In genomic region chr1:10682449-10683365, GRCh38 we compare ENCODE assay signal across 12 cellular contexts.
DNase-seq lines count a peak whose midpoint lies in the region; ATAC-seq, FAIRE-seq and TF ChIP-seq lines count a peak whose summit lies in the region.
"Had no signal": no experiment of that assay in that cellular context is flagged by ENCODE, and none has a peak within 500 bp of the region (broad histone marks: within the 10 kb centered on the region; RNA-seq: fewer than 3 reads in every experiment).

No MANE protein-coding gene starts in this region.

- no peaks in the 10 kb centered on the region for H3K79me1 ChIP-seq in H1 (ENCODE audit: low read depth, low read length)

- TF ChIP-seq EP300 in H1 (IDR thresholded peaks at IDR 0.05; ENCODE audit: borderline replicate concordance in 1 of 2, low read depth in 2 of 2, low read length in 2 of 2): no peak

- WGBS in H1 (ENCODE audit: extremely low coverage in 1 of 2, insufficient coverage in 1 of 2, insufficient read length in 1 of 2, insufficient replicate concordance in 2 of 2, low coverage in 1 of 2, low lambda C conversion rate in 2 of 2, missing lambda C conversion rate in 1 of 2), 2 experiments: 83% methylated on average over 17 of the region's 17 CpGs; no CpG with 5 or more reads in 1 of the 2 experiments
- 80% methylated on average over 17 of the region's 17 CpGs for WGBS in aorta, 2 donors

- H3K36me3 Mint-ChIP-seq in CD4-positive, alpha-beta memory T cell: peaks cover 0 to 2% of the 10 kb centered on the region in 2 donors
- no peaks in the 10 kb centered on the region for H3K36me3 Mint-ChIP-seq in neural progenitor cell
- H3K36me3 Mint-ChIP-seq: T-cell had no signal

- no peak overlapping the region for H2BK120ac ChIP-seq in H1 (replicated peaks; ENCODE audit: low read depth, low read length)

- H3K27me3 ChIP-seq in CD4-positive, alpha-beta memory T cell (ENCODE audit: insufficient read depth, low read length): no peaks in the 10 kb centered on the region
- H3K27me3 ChIP-seq in Loucy (ENCODE audit: insufficient read depth, low read length, poor library complexity, severe bottlenecking): no peaks in the 10 kb centered on the region
- no peaks in the 10 kb centered on the region for H3K27me3 ChIP-seq in H1 (replicated peaks in 1 of 4; ENCODE audit: control insufficient read depth in 3 of 4, extremely low read depth in 1 of 4, insufficient read depth in 3 of 4, low read length in 3 of 4)
- no peaks in the 10 kb centered on the region for H3K27me3 ChIP-seq in neural progenitor cell
- no peaks in the 10 kb centered on the region for H3K27me3 ChIP-seq in aorta (ENCODE audit: control insufficient read depth in 1 of 2, insufficient read depth in 2 of 2, low read length in 1 of 2)
- H3K27me3 ChIP-seq in A673 (replicated peaks; ENCODE audit: insufficient read depth, low read depth, low read length, poor library complexity): no peaks in the 10 kb centered on the region

- H3K9me3 ChIP-seq in CD4-positive, alpha-beta memory T cell (ENCODE audit: control insufficient read depth in 1 of 2, low read length in 2 of 2): no peaks in the 10 kb centered on the region
- H3K9me3 ChIP-seq in Loucy (ENCODE audit: insufficient read depth, low read depth, low read length) (no peaks in the 10 kb centered on the region), H1 (ENCODE audit: insufficient read depth in 2 of 2, low read depth in 1 of 2, low read length in 1 of 2) (no peaks in the 10 kb centered on the region), neural progenitor cell (ENCODE audit: low read depth) (no peaks in the 10 kb centered on the region), aorta (ENCODE audit: control insufficient read depth, low read length) (no peaks in the 10 kb centered on the region), A673 (ENCODE audit: low read depth, low read length, poor library complexity, severe bottlenecking) (no peaks in the 10 kb centered on the region)

- H2BK15ac ChIP-seq in H1 (ENCODE audit: low read length): no peak overlapping the region

- H3K4me2 ChIP-seq in Loucy (ENCODE audit: low read depth, low read length, poor library complexity, severe bottlenecking) (no peak overlapping the region), H1 (ENCODE audit: insufficient read depth in 1 of 2, low read depth in 2 of 2, low read length in 2 of 2) (peak overlapping the region; percentile 1 to 23; a peak in 2 of 4 replicates), neural progenitor cell (peak overlapping the region; percentile 66)

- no peak overlapping the region for H4K8ac ChIP-seq in H1 (ENCODE audit: extremely low read depth, insufficient read depth, low read length)

- intact Hi-C loops in CD4-positive, alpha-beta memory T cell (cut with micrococcal nuclease): no loop called here
- intact Hi-C loops in aorta (cut with DNase I): no loop called here
- intact Hi-C loops in A673 (cut with micrococcal nuclease; ENCODE audit: unreplicated experiment): no loop called here

- no peaks in the 10 kb centered on the region for H3K9me2 ChIP-seq in Loucy (replicated peaks; ENCODE audit: low read depth, low read length)

- no peak overlapping the region for H4K5ac ChIP-seq in H1 (ENCODE audit: insufficient read length, low read depth, low read length)

- BruUV-seq in A673 (replicated peaks; lab: Mats Ljungman, UMichigan): no TSS peak

- no peak overlapping the region for H3K4ac ChIP-seq in H1 (replicated peaks; ENCODE audit: insufficient read length, low read depth, low read length)

- no peak for TF ChIP-seq RAD21 in H1 (IDR thresholded peaks at IDR 0.05 in 1 of 2, conservative IDR thresholded peaks at IDR 0.05 in 1 of 2; ENCODE audit: low read depth in 2 of 2, low read length in 2 of 2)

- no peak overlapping the region for H3K23ac ChIP-seq in H1 (ENCODE audit: insufficient read length)

- no peaks in the 10 kb centered on the region for H4K20me1 ChIP-seq in Loucy (ENCODE audit: insufficient read depth, low read length, poor library complexity, severe bottlenecking)
- H4K20me1 ChIP-seq in H1 (replicated peaks in 1 of 2; ENCODE audit: control insufficient read depth in 1 of 2, insufficient read depth in 2 of 2, low read length in 2 of 2): peaks cover 0 to 2% of the 10 kb centered on the region in 2 experiments
- H4K20me1 ChIP-seq in neural progenitor cell (ENCODE audit: low read depth): peaks cover 43% of the 10 kb centered on the region

- no peak for TF ChIP-seq POLR2A in H1 (IDR thresholded peaks at IDR 0.05; ENCODE audit: control extremely low read depth in 1 of 2, low read depth in 2 of 2, low read length in 2 of 2)

- H3K4me1 ChIP-seq in CD4-positive, alpha-beta memory T cell (ENCODE audit: insufficient read depth, low read length): no peaks in the 10 kb centered on the region
- H3K4me1 ChIP-seq in Loucy (ENCODE audit: insufficient read depth, low read length, poor library complexity, severe bottlenecking) (peaks cover 29% of the 10 kb centered on the region), H1 (replicated peaks in 1 of 4; ENCODE audit: control insufficient read depth in 3 of 4, insufficient read depth in 4 of 4, low read length in 3 of 4) (peaks cover 11 to 48% (median 38%) of the 10 kb centered on the region in 4 experiments), neural progenitor cell (peaks cover 79% of the 10 kb centered on the region), aorta (ENCODE audit: control insufficient read depth in 1 of 2, insufficient read depth in 2 of 2, low read length in 2 of 2) (no peaks in the 10 kb centered on the region), A673 (ENCODE audit: insufficient read depth, low read length, poor library complexity, severe bottlenecking) (peaks cover 29% of the 10 kb centered on the region)

- peaks cover 58% of the 10 kb centered on the region; the same call in 1 of the 2 replicates for H3K79me2 ChIP-seq in Loucy (ENCODE audit: insufficient read depth, low read length)
- H3K79me2 ChIP-seq in H1 (ENCODE audit: control insufficient read depth in 1 of 2, insufficient read depth in 2 of 2, low read length in 2 of 2): no peaks in the 10 kb centered on the region
- no peaks in the 10 kb centered on the region for H3K79me2 ChIP-seq in neural progenitor cell (ENCODE audit: low read depth)

- H3K9ac ChIP-seq in Loucy (ENCODE audit: low read depth, low read length, poor library complexity, severe bottlenecking): peak overlapping the region; percentile 2
- H3K9ac ChIP-seq in H1 (replicated peaks in 1 of 4; ENCODE audit: extremely low read depth in 1 of 4, low read depth in 3 of 4, low read length in 3 of 4): no peak overlapping the region
- no peak overlapping the region for H3K9ac ChIP-seq in neural progenitor cell

- H3F3A ChIP-seq in Loucy (ENCODE audit: low read depth) (no peaks in the 10 kb centered on the region), neural progenitor cell (ENCODE audit: low read depth) (peaks cover 36% of the 10 kb centered on the region)

- H3K27ac Mint-ChIP-seq in CD4-positive, alpha-beta memory T cell: peak overlapping the region in 5 of 7 donors; percentile 32 to 72 (median 42)
- H3K27ac Mint-ChIP-seq in neural progenitor cell: peak overlapping the region; percentile 86
- H3K27ac Mint-ChIP-seq: activated CD4-positive, alpha-beta T cell treated with anti-CD3 and anti-CD28 coated beads, Interleukin-2, amount 10 ng/mL, durations not matched to agents 7 days and 5 days; CD4-positive, alpha-beta T cell; T-cell had no signal

- ATAC-seq in aorta (ENCODE audit: low FRiP score): no peak
- ATAC-seq in GM19351 (IDR thresholded peaks at IDR 0.05; ENCODE audit: unreplicated experiment): no peak
- ATAC-seq: T-cell had no signal

- TF ChIP-seq CTCF in Loucy (conservative IDR thresholded peaks at IDR 0.05; ENCODE audit: low read length) (no peak), H1 (IDR thresholded peaks at IDR 0.05; ENCODE audit: control extremely low read depth in 1 of 3, insufficient read depth in 1 of 3, low read depth in 1 of 3, low read length in 3 of 3) (no peak), neural progenitor cell (IDR thresholded peaks at IDR 0.05) (no peak), A673 (conservative IDR thresholded peaks at IDR 0.05; ENCODE audit: low read depth, low read length) (no peak)

- no peak overlapping the region for H3K4me3 Mint-ChIP-seq in CD4-positive, alpha-beta memory T cell
- peak overlapping the region; percentile 56 for H3K4me3 Mint-ChIP-seq in neural progenitor cell
- H3K4me3 Mint-ChIP-seq: activated CD4-positive, alpha-beta T cell treated with anti-CD3 and anti-CD28 coated beads, Interleukin-2, amount 10 ng/mL, durations not matched to agents 7 days and 5 days; CD4-positive, alpha-beta T cell; T-cell had no signal

- no peaks in the 10 kb centered on the region for H3K9me3 Mint-ChIP-seq in CD4-positive, alpha-beta memory T cell
- H3K9me3 Mint-ChIP-seq in neural progenitor cell: no peaks in the 10 kb centered on the region
- H3K9me3 Mint-ChIP-seq: activated CD4-positive, alpha-beta T cell treated with anti-CD3 and anti-CD28 coated beads, Interleukin-2, amount 10 ng/mL, durations not matched to agents 7 days and 5 days; CD4-positive, alpha-beta T cell; T-cell had no signal

- FAIRE-seq in H1 (lab: Jason Lieb, UNC): no peak

- H2AK5ac ChIP-seq in H1 (ENCODE audit: low read depth, low read length): no peak overlapping the region

- POLR2A ChIA-PET in CD4-positive, alpha-beta memory T cell (lab: Charles Lee; ENCODE audit: partially characterized antibody): interaction anchor here (1.1 kb wide), 1 partner anchor 10 kb away, joined by 4 read pairs; no protein-coding TSS in a partner anchor
- POLR2A ChIA-PET in H1 (lab: Charles Lee; ENCODE audit: partially characterized antibody): interaction anchor here (0.7 to 1.2 kb wide), 5 partner anchors 11 to 54 kb away, joined by 3 to 4 read pairs (median 3); no protein-coding TSS in a partner anchor
- POLR2A ChIA-PET in A673 (lab: Charles Lee; ENCODE audit: low non-redundant PET): interaction anchor here (0.5 kb wide), 1 partner anchor 1234 kb away, joined by 16 read pairs; no protein-coding TSS in a partner anchor

- no peaks in the 10 kb centered on the region for H3K23me2 ChIP-seq in H1 (ENCODE audit: low read depth, low read length)

- 0 out of 2 replicates have a peak overlapping the region, but pooled peaks have one; percentile 5 for H2BK5ac ChIP-seq in H1 (ENCODE audit: low read depth, low read length)

- CTCF ChIA-PET in CD4-positive, alpha-beta memory T cell (lab: Charles Lee; ENCODE audit: partially characterized antibody): interaction anchor here (1.3 kb wide), 1 partner anchor 175 kb away, joined by 3 read pairs; no protein-coding TSS in a partner anchor
- CTCF ChIA-PET in H1 (lab: Charles Lee; ENCODE audit: partially characterized antibody): interaction anchor here (0.6 to 3.3 kb wide), 11 partner anchors 9 to 228 kb away, joined by 3 to 20 read pairs (median 4); no protein-coding TSS in a partner anchor
- CTCF ChIA-PET in A673 (lab: Charles Lee): no interaction called here

- H2BK12ac ChIP-seq in H1 (ENCODE audit: low read depth, low read length): peak overlapping the region; percentile 4; the same call in 1 of the 2 replicates

- no peak overlapping the region for H3K14ac ChIP-seq in H1 (ENCODE audit: insufficient read length)

- H2AFZ ChIP-seq in Loucy (ENCODE audit: low read length) (no peak overlapping the region), H1 (ENCODE audit: low read length) (no peak overlapping the region), neural progenitor cell (replicated peaks) (no peak overlapping the region)

- no peak overlapping the region for H3K18ac ChIP-seq in H1 (ENCODE audit: extremely low read depth, low read length)

- no peak overlapping the region for H3K56ac ChIP-seq in H1 (replicated peaks; ENCODE audit: insufficient read length, low read depth, low read length)

- no peaks in the 10 kb centered on the region for H3K27me3 Mint-ChIP-seq in CD4-positive, alpha-beta memory T cell
- H3K27me3 Mint-ChIP-seq in neural progenitor cell (ENCODE audit: insufficient read depth, low read depth): peaks cover 7% of the 10 kb centered on the region
- H3K27me3 Mint-ChIP-seq: activated CD4-positive, alpha-beta T cell treated with anti-CD3 and anti-CD28 coated beads, Interleukin-2, amount 10 ng/mL, durations not matched to agents 7 days and 5 days; CD4-positive, alpha-beta T cell; T-cell had no signal

- peaks cover 0 to 6% (median 4%) of the 10 kb centered on the region in 4 donors for H3K4me1 Mint-ChIP-seq in CD4-positive, alpha-beta memory T cell
- H3K4me1 Mint-ChIP-seq in neural progenitor cell: peaks cover 90% of the 10 kb centered on the region
- H3K4me1 Mint-ChIP-seq: activated CD4-positive, alpha-beta T cell treated with anti-CD3 and anti-CD28 coated beads, Interleukin-2, amount 10 ng/mL, durations not matched to agents 7 days and 5 days had no signal

- no peak overlapping the region for H4K91ac ChIP-seq in H1 (replicated peaks; ENCODE audit: insufficient read length, low read length)

- H3K36me3 ChIP-seq in CD4-positive, alpha-beta memory T cell (ENCODE audit: insufficient read depth, low read length): no peaks in the 10 kb centered on the region
- H3K36me3 ChIP-seq in Loucy (ENCODE audit: insufficient read depth, low read length) (no peaks in the 10 kb centered on the region), H1 (ENCODE audit: control insufficient read depth in 2 of 4, insufficient read depth in 4 of 4, low read length in 3 of 4) (0 out of 8 replicates have a peak, but pooled peaks cover 0 to 2% (median 0%) of the 10 kb centered on the region in 4 experiments), neural progenitor cell (no peaks in the 10 kb centered on the region), aorta (ENCODE audit: control insufficient read depth in 1 of 2, insufficient read depth in 2 of 2, low read length in 1 of 2) (no peaks in the 10 kb centered on the region), A673 (ENCODE audit: insufficient read depth, low read length, poor library complexity, severe bottlenecking) (no peaks in the 10 kb centered on the region)

- no peak overlapping the region for H3K4me3 ChIP-seq in CD4-positive, alpha-beta memory T cell (ENCODE audit: low read length in 2 of 2)
- H3K4me3 ChIP-seq in Loucy (ENCODE audit: low read length, poor library complexity, severe bottlenecking) (no peak overlapping the region), H1 (ENCODE audit: extremely low read depth in 1 of 4, insufficient read depth in 2 of 4, low read depth in 3 of 4, low read length in 4 of 4) (no peak overlapping the region), neural progenitor cell (no peak overlapping the region), aorta (ENCODE audit: low read length in 2 of 2) (no peak overlapping the region), A673 (ENCODE audit: low read depth, low read length, poor library complexity, severe bottlenecking) (no peak overlapping the region)

- DNase-seq in CD4-positive, alpha-beta memory T cell: no peak
- DNase-seq in H1 (ENCODE audit: low read depth in 1 of 2, low spot score in 2 of 2) (no peak), neural progenitor cell (ENCODE audit: low spot score) (no peak), GM03348 (ENCODE audit: low spot score) (no peak), aorta (no peak), A673 (ENCODE audit: low spot score) (no peak)
- DNase-seq: activated CD4-positive, alpha-beta T cell treated with anti-CD3 and anti-CD28 coated beads, Interleukin-2, amount 10 ng/mL, durations not matched to agents 7 days and 5 days; CD4-positive, alpha-beta T cell; posterior cingulate gyrus; T-cell had no signal

- H3K27ac ChIP-seq in CD4-positive, alpha-beta memory T cell (ENCODE audit: low read depth, low read length): no peak overlapping the region
- no peak overlapping the region for H3K27ac ChIP-seq in H1 (ENCODE audit: low read depth, low read length)
- H3K27ac ChIP-seq in neural progenitor cell: no peak overlapping the region
- H3K27ac ChIP-seq in aorta (ENCODE audit: low read depth in 1 of 2, low read length in 2 of 2): no peak overlapping the region
- no peak overlapping the region for H3K27ac ChIP-seq in A673 (ENCODE audit: low read depth, low read length, poor library complexity, severe bottlenecking)

- no peak overlapping the region for H2BK20ac ChIP-seq in H1 (ENCODE audit: low read length)
